8 cellular contexts compared by ENCODE assay signal in genomic region chr17:17205368-17206148, GRCh38. TPM values are rescaled to one million over a fixed set of nuclear protein-coding genes. Genes with fewer than 3 reads are reported as not detected.
DNase-seq lines count a peak whose midpoint lies in the region; ATAC-seq, FAIRE-seq and TF ChIP-seq lines count a peak whose summit lies in the region.

No MANE protein-coding gene starts in this region.

- H3K27ac Mint-ChIP-seq in activated CD8-positive, alpha-beta memory T cell treated with anti-CD3 and anti-CD28 coated beads, Interleukin-2, amount 10 ng/mL, durations not matched to agents 7 days and 5 days, result peak overlapping the region; percentile 88

- WGBS in ovary, 3 donors, result 1 to 6% (median 2%) methylated on average over 65 to 71 of the region's 71 CpGs

- H3K9me3 Mint-ChIP-seq in activated CD8-positive, alpha-beta memory T cell treated with anti-CD3 and anti-CD28 coated beads, Interleukin-2, amount 10 ng/mL, durations not matched to agents 7 days and 5 days (ENCODE audit: low read depth), result no peaks in the 10 kb centered on the region

- peaks cover 26% of the 10 kb centered on the region for H3K4me1 ChIP-seq in ovary (ENCODE audit: insufficient read depth)
- H3K4me1 ChIP-seq in upper lobe of right lung, result peaks cover 33% of the 10 kb centered on the region

- DNase-seq in HFF-Myc (ENCODE audit: extremely low read depth, low read depth) (no peak), NCI-H460 (ENCODE audit: extremely low read depth, low read depth) (peak; percentile 23), epithelial cell of esophagus (ENCODE audit: low read depth) (peak; percentile 66), ovary (peak; percentile 58 to 79 (median 66)), upper lobe of right lung (peak; percentile 85), D721Med (ENCODE audit: insufficient read length, low spot score) (no peak)
- peak; percentile 81 for DNase-seq in activated CD8-positive, alpha-beta memory T cell treated with anti-CD3 and anti-CD28 coated beads, Interleukin-2, amount 10 ng/mL, durations not matched to agents 7 days and 5 days

- H3K27me3 Mint-ChIP-seq in activated CD8-positive, alpha-beta memory T cell treated with anti-CD3 and anti-CD28 coated beads, Interleukin-2, amount 10 ng/mL, durations not matched to agents 7 days and 5 days, result no peaks in the 10 kb centered on the region

- TF ChIP-seq CTCF in HFF-Myc (IDR thresholded peaks at IDR 0.05; ENCODE audit: low read depth, low read length, missing control alignments), result no peak
- TF ChIP-seq CTCF in epithelial cell of esophagus (IDR thresholded peaks at IDR 0.05; ENCODE audit: insufficient read depth, low read depth, low read length, missing control alignments), result no peak
- no peak for TF ChIP-seq CTCF in ovary (IDR thresholded peaks at IDR 0.05)
- no peak for TF ChIP-seq CTCF in upper lobe of right lung (IDR thresholded peaks at IDR 0.05)
- no peak for TF ChIP-seq CTCF in D721Med (IDR thresholded peaks at IDR 0.05; ENCODE audit: insufficient read depth, missing control alignments)

- no peak for TF ChIP-seq POLR2A in ovary (IDR thresholded peaks at IDR 0.05)

- peaks cover 8% of the 10 kb centered on the region for H3K36me3 Mint-ChIP-seq in activated CD8-positive, alpha-beta memory T cell treated with anti-CD3 and anti-CD28 coated beads, Interleukin-2, amount 10 ng/mL, durations not matched to agents 7 days and 5 days

- TF ChIP-seq EP300 in ovary (IDR thresholded peaks at IDR 0.05), result no peak

- H3K36me3 ChIP-seq in ovary, result no peaks in the 10 kb centered on the region
- H3K36me3 ChIP-seq in upper lobe of right lung, result peaks cover 10% of the 10 kb centered on the region

- H3K27me3 ChIP-seq in ovary (no peaks in the 10 kb centered on the region), upper lobe of right lung (no peaks in the 10 kb centered on the region)

- H3K4me1 Mint-ChIP-seq in activated CD8-positive, alpha-beta memory T cell treated with anti-CD3 and anti-CD28 coated beads, Interleukin-2, amount 10 ng/mL, durations not matched to agents 7 days and 5 days, result peaks cover 38% of the 10 kb centered on the region

- FAIRE-seq in D721Med (lab: Jason Lieb, UNC), result no peak

- H3K27ac ChIP-seq in ovary (peak overlapping the region; percentile 90 to 92), upper lobe of right lung (peak overlapping the region; percentile 81)

- intact Hi-C loops in ovary (cut with DNase I) (no loop called here), upper lobe of right lung (cut with DNase I) (no loop called here)

- CTCF ChIA-PET in activated CD8-positive, alpha-beta memory T cell treated with anti-CD3 and anti-CD28 coated beads, Interleukin-2, amount 10 ng/mL, durations not matched to agents 7 days and 5 days (lab: Charles Lee), result interaction anchor here (0.8 to 2.0 kb wide), 2 partner anchors 50 to 74 kb away, joined by 3 to 4 read pairs; no protein-coding TSS in a partner anchor

- peak overlapping the region; percentile 80 for H3K4me3 Mint-ChIP-seq in activated CD8-positive, alpha-beta memory T cell treated with anti-CD3 and anti-CD28 coated beads, Interleukin-2, amount 10 ng/mL, durations not matched to agents 7 days and 5 days

- H3K4me3 ChIP-seq in GM08714 (ENCODE audit: low read length) (peak overlapping the region; percentile 62), HFF-Myc (replicated peaks; ENCODE audit: low read depth, low read length) (peak overlapping the region; percentile 62), epithelial cell of esophagus (ENCODE audit: low read length) (peak overlapping the region; percentile 62), ovary (peak overlapping the region; percentile 40), upper lobe of right lung (peak overlapping the region; percentile 68)

- H3K9me3 ChIP-seq in ovary (no peaks in the 10 kb centered on the region), upper lobe of right lung (no peaks in the 10 kb centered on the region)

- peak; percentile 71 for ATAC-seq in activated CD8-positive, alpha-beta memory T cell treated with anti-CD3 and anti-CD28 coated beads, Interleukin-2, amount 10 ng/mL, durations not matched to agents 7 days and 5 days
- ATAC-seq in upper lobe of right lung, result peak; percentile 56

RNA-seq across cellular contexts. Expression of gene PLD6, which starts 0.6 kb away (rescaled TPM):
- 10.2 and 11.7 TPM in 2 replicates for total RNA-seq in NCI-H460 (2014; rRNA removed; shearing (Covaris generic))
- 8.0 and 9.1 TPM in 2 replicates for polyA plus RNA-seq in NCI-H460 (2014; cell fraction: nucleus; rRNA removed)
- total RNA-seq in activated CD8-positive, alpha-beta memory T cell treated with anti-CD3 and anti-CD28 coated beads, Interleukin-2, amount 10 ng/mL, durations not matched to agents 7 days and 5 days, result 10 to 100 TPM in 1 of 2 experiments, 1 to 10 TPM in 1; 5.2 to 12.5 TPM
- 10 to 100 TPM in 1 of 7 donors, 1 to 10 TPM in 6; 2.7 to 12.8 (median 7.5) TPM for total RNA-seq in ovary
- polyA plus RNA-seq in ovary, result 1 to 10 TPM; 7.2 to 7.3 TPM
- total RNA-seq in upper lobe of right lung, result 4.9 TPM

RNA-seq across cellular contexts. Expression of gene FLCN, which starts 31.4 kb away (rescaled TPM):
- 24.2 and 27.1 TPM in 2 replicates for total RNA-seq in NCI-H460 (2014; rRNA removed; shearing (Covaris generic))
- polyA plus RNA-seq in NCI-H460 (2014; cell fraction: nucleus; rRNA removed), result 19.7 and 29.7 TPM in 2 replicates
- total RNA-seq in activated CD8-positive, alpha-beta memory T cell treated with anti-CD3 and anti-CD28 coated beads, Interleukin-2, amount 10 ng/mL, durations not matched to agents 7 days and 5 days, result 10 to 100 TPM; 36.2 to 47.7 TPM
- total RNA-seq in ovary, result 10 to 100 TPM; 27.9 to 55.7 (median 45.1) TPM
- polyA plus RNA-seq in ovary, result 10 to 100 TPM; 16.4 to 29.0 TPM
- 106 TPM for total RNA-seq in upper lobe of right lung

Comparison
In these comparisons a context has a peak if more than half of its experiments do, and no peak if none do; other contexts are left out.
1. DNase-seq: peak in NCI-H460 (single experiment), activated CD8-positive, alpha-beta memory T cell treated with anti-CD3 and anti-CD28 coated beads, Interleukin-2, amount 10 ng/mL, durations not matched to agents 7 days and 5 days (single experiment), epithelial cell of esophagus (single experiment), ovary (5 of 5) and upper lobe of right lung (single experiment); none in HFF-Myc (single experiment) and D721Med (single experiment).
2. Peak in every context shown above with its lines, with median percentiles within 50 percentile points of each other: H3K4me3 ChIP-seq.